ENCODE assay signal across 8 cellular contexts in genomic region chr16:14600164-14600563, GRCh38. TPM values are rescaled to one million over a fixed set of nuclear protein-coding genes. Genes with fewer than 3 reads are reported as not detected.
DNase-seq lines count a peak whose midpoint lies in the region; ATAC-seq, FAIRE-seq and TF ChIP-seq lines count a peak whose summit lies in the region.

No MANE protein-coding gene starts in this region.

- WGBS in HepG2 (ENCODE audit: low lambda C conversion rate), result 76% methylated on average over 2 of the region's 2 CpGs

- H3K9ac ChIP-seq in HepG2 (ENCODE audit: insufficient read depth, low read depth, low read length), result no peak overlapping the region

- no TSS peak for BruUV-seq in HepG2 (replicated peaks; lab: Mats Ljungman, UMichigan)

- H3K27ac Mint-ChIP-seq in T-helper 17 cell, result no peak overlapping the region

- DNase-seq in BE2C (no peak), H54 (ENCODE audit: insufficient read length, low spot score) (peak; percentile 18), ascending aorta (ENCODE audit: low spot score in 2 of 2) (no peak), HepG2 (ENCODE audit: low spot score) (peak; percentile 23), T-helper 17 cell (no peak), NCI-H510A (lab: John Stamatoyannopoulos, UW) (no peak), medulla oblongata (ENCODE audit: extremely low spot score) (no peak), NCI-H128 (lab: John Stamatoyannopoulos, UW; ENCODE audit: unreplicated experiment) (no peak)

- TF ChIP-seq EP300 in HepG2 (IDR thresholded peaks at IDR 0.05; ENCODE audit: low read depth in 2 of 2, low read length in 2 of 2) (no peak), HepG2 (CRISPR knock-in tag; IDR thresholded peaks at IDR 0.05; ENCODE audit: borderline replicate concordance) (no peak)

- no peak for TF ChIP-seq POLR2A in H54 (IDR thresholded peaks at IDR 0.05; ENCODE audit: low read depth, low read length)
- no peak for TF ChIP-seq POLR2A in HepG2 (IDR thresholded peaks at IDR 0.05; ENCODE audit: insufficient read depth in 1 of 2, low read depth in 2 of 2, low read length in 2 of 2)

- ATAC-seq in HepG2 (no peak), T-helper 17 cell (no peak)

- peak; percentile 50 for TF ChIP-seq CTCF in BE2C (IDR thresholded peaks at IDR 0.05; ENCODE audit: low read depth, low read length)
- peak in 2 of 3 experiments; percentile 10 to 37 for TF ChIP-seq CTCF in ascending aorta (IDR thresholded peaks at IDR 0.05)
- TF ChIP-seq CTCF in HepG2 (CRISPR knock-in tag; IDR thresholded peaks at IDR 0.05), result peak; percentile 38; the same call in 1 of the 2 replicates

- H3K9me3 ChIP-seq in BE2C (no peaks in the 10 kb centered on the region), ascending aorta (no peaks in the 10 kb centered on the region), HepG2 (ENCODE audit: low read length) (no peaks in the 10 kb centered on the region), T-helper 17 cell (ENCODE audit: control insufficient read depth, low read length, poor library complexity, severe bottlenecking) (no peaks in the 10 kb centered on the region)

- H3K79me2 ChIP-seq in HepG2 (ENCODE audit: insufficient read depth, low read length), result no peaks in the 10 kb centered on the region

- H3K4me1 ChIP-seq in BE2C (no peaks in the 10 kb centered on the region), ascending aorta (no peaks in the 10 kb centered on the region), HepG2 (ENCODE audit: insufficient read depth, low read length) (no peaks in the 10 kb centered on the region)

- no peak for FAIRE-seq in H54 (lab: Jason Lieb, UNC)
- FAIRE-seq in HepG2 (lab: Jason Lieb, UNC), result no peak

- H3K27ac ChIP-seq in ascending aorta (no peak overlapping the region), HepG2 (ENCODE audit: extremely low read length, insufficient read depth, low read length) (no peak overlapping the region)

- POLR2A ChIA-PET in HepG2 (lab: Yijun Ruan, JAX), result no interaction called here

- H3K27me3 ChIP-seq in BE2C, result no peaks in the 10 kb centered on the region
- no peaks in the 10 kb centered on the region for H3K27me3 ChIP-seq in ascending aorta
- no peaks in the 10 kb centered on the region for H3K27me3 ChIP-seq in HepG2 (ENCODE audit: control insufficient read depth in 1 of 2, insufficient read depth in 2 of 2, low read length in 2 of 2)

- H3K4me3 Mint-ChIP-seq in T-helper 17 cell, result no peak overlapping the region

- peaks cover 9% of the 10 kb centered on the region for H3K4me1 Mint-ChIP-seq in T-helper 17 cell

- CTCF ChIA-PET in HepG2 (lab: Yijun Ruan, JAX; ENCODE audit: low intra/inter-chr PET ratio, low total read pairs), result interaction anchor here (2.1 kb wide), 1 partner anchor 350 kb away, joined by 13 read pairs; no protein-coding TSS in a partner anchor

- H3K36me3 ChIP-seq in BE2C, result peaks cover 7% of the 10 kb centered on the region
- peaks cover 52 to 72% of the 10 kb centered on the region in 2 donors for H3K36me3 ChIP-seq in ascending aorta
- peaks cover 31 to 80% of the 10 kb centered on the region in 2 experiments for H3K36me3 ChIP-seq in HepG2 (replicated peaks in 1 of 2; ENCODE audit: control insufficient read depth in 1 of 2, insufficient read depth in 2 of 2, low read length in 2 of 2)

- no peak overlapping the region for H3K4me3 ChIP-seq in BE2C (ENCODE audit: low read depth, low read length)
- H3K4me3 ChIP-seq in ascending aorta, result no peak overlapping the region
- no peak overlapping the region for H3K4me3 ChIP-seq in HepG2 (replicated peaks in 1 of 3; ENCODE audit: insufficient read depth in 1 of 3, low read depth in 2 of 3, low read length in 3 of 3)

- peak; percentile 14; the same call in 1 of the 2 replicates for TF ChIP-seq RAD21 in HepG2 (CRISPR knock-in tag; IDR thresholded peaks at IDR 0.05)

- H3K27me3 Mint-ChIP-seq in T-helper 17 cell, result no peaks in the 10 kb centered on the region

- no peak overlapping the region for H2AFZ ChIP-seq in HepG2 (ENCODE audit: low read length)

- H3K4me2 ChIP-seq in HepG2 (ENCODE audit: low read depth, low read length), result no peak overlapping the region

- peaks cover 20% of the 10 kb centered on the region for H3K36me3 Mint-ChIP-seq in T-helper 17 cell (ENCODE audit: low read depth)

- H4K20me1 ChIP-seq in HepG2 (ENCODE audit: insufficient read depth, low read length), result no peaks in the 10 kb centered on the region

- intact Hi-C loops in ascending aorta (cut with DNase I), result loop anchor here (5.0 kb wide), 1 partner anchor 353 kb away; no protein-coding TSS in a partner anchor
- intact Hi-C loops in HepG2 (cut with micrococcal nuclease; ENCODE audit: unreplicated experiment), result loop anchor here (1.0 kb wide), 1 partner anchor 351 kb away; no protein-coding TSS in a partner anchor

- in situ Hi-C loops in HepG2 (cut with HindIII; ENCODE audit: extremely low pct_ligation_motif_present, low pct_unique_long_range_greater_than_20kb), result no loop called here

TF ChIP-seq in HepG2, 621 proteins besides CTCF, POLR2A, EP300 and RAD21:
- TF ChIP-seq SMC3 (IDR thresholded peaks at IDR 0.05; ENCODE audit: low read length), result peak; percentile 38; the same call in 1 of the 2 replicates
- TF ChIP-seq JUNB (CRISPR knock-in tag; IDR thresholded peaks at IDR 0.05; ENCODE audit: borderline replicate concordance), result no peak
- TF ChIP-seq STAG1 (CRISPR knock-in tag; IDR thresholded peaks at IDR 0.05), result peak; percentile 40

RNA-seq across cellular contexts. Expression of gene PARN, which starts 29.9 kb away (rescaled TPM):
- polyA plus RNA-seq in BE2C (2012; ENCODE audit: insufficient read depth, insufficient read length, low read depth), result 18.1 TPM
- total RNA-seq in ascending aorta (3.8 TPM), HepG2 (2016; rRNA removed; fragmentation: Illumina TruSeq; extraction: Trizol) (47.6 and 54.8 TPM in 2 replicates), T-helper 17 cell (10 to 100 TPM; 29.0 to 31.6 TPM)
- total RNA-seq in HepG2 (2016; cell fraction: cytosol; rRNA removed; fragmentation: Illumina TruSeq; extraction: Trizol; ENCODE audit: low read depth), result 25.3 and 26.1 TPM in 2 replicates
- 46.1 and 54.7 TPM in 2 replicates for total RNA-seq in HepG2 (2016; cell fraction: insoluble cytoplasmic fraction; rRNA removed; fragmentation: Illumina TruSeq; extraction: Trizol)
- 22.1 and 23.9 TPM in 2 replicates for total RNA-seq in HepG2 (2016; cell fraction: membrane; rRNA removed; fragmentation: Illumina TruSeq; extraction: Trizol)
- 57.0 and 57.3 TPM in 2 replicates for total RNA-seq in HepG2 (2016; cell fraction: nucleus; rRNA removed; fragmentation: Illumina TruSeq; extraction: Trizol)
- 11.7 and 13.3 TPM in 2 replicates for polyA plus RNA-seq in HepG2 (2011; rRNA removed)
- polyA plus RNA-seq in HepG2 (2011; cell fraction: cytosol; rRNA removed), result 7.3 and 10.1 TPM in 2 replicates
- polyA plus RNA-seq in HepG2 (2011; cell fraction: nucleus; rRNA removed), result 21.8 and 27.8 TPM in 2 replicates
- 25.7 and 33.7 TPM in 2 replicates for polyA plus RNA-seq in HepG2 (2012)
- 4.9 and 5.1 TPM in 2 replicates for polyA plus RNA-seq in HepG2 (2016; cell fraction: cytosol; fragmentation: Illumina TruSeq; extraction: Trizol; ENCODE audit: low read depth)
- 52.1 and 52.5 TPM in 2 replicates for polyA plus RNA-seq in HepG2 (2016; cell fraction: insoluble cytoplasmic fraction; fragmentation: Illumina TruSeq; extraction: Trizol; ENCODE audit: low read depth)
- 10.4 and 12.2 TPM in 2 replicates for polyA plus RNA-seq in HepG2 (2016; cell fraction: membrane; fragmentation: Illumina TruSeq; extraction: Trizol; ENCODE audit: low read depth)
- 43.6 and 48.8 TPM in 2 replicates for polyA plus RNA-seq in HepG2 (2016; cell fraction: nucleus; fragmentation: Illumina TruSeq; extraction: Trizol; ENCODE audit: insufficient read depth, low read depth)
- 17.2 and 35.9 TPM in 2 replicates for polyA minus RNA-seq in HepG2 (2011; rRNA and poly(A)+ RNA removed; ENCODE audit: low replicate concordance)
- 18.8 and 27.2 TPM in 2 replicates for polyA minus RNA-seq in HepG2 (2011; cell fraction: cytosol; rRNA and poly(A)+ RNA removed)
- polyA minus RNA-seq in HepG2 (2011; cell fraction: nucleus; rRNA and poly(A)+ RNA removed), result 66.4 and 70.1 TPM in 2 replicates

RNA-seq across cellular contexts. Expression of gene BFAR, which starts 32.6 kb away (rescaled TPM):
- polyA plus RNA-seq in BE2C (2012; ENCODE audit: insufficient read depth, insufficient read length, low read depth), result 63.6 TPM
- total RNA-seq in ascending aorta (28.0 TPM), HepG2 (2016; rRNA removed; fragmentation: Illumina TruSeq; extraction: Trizol) (96.9 and 98.2 TPM in 2 replicates), T-helper 17 cell (10 to 100 TPM; 41.6 to 42.5 TPM)
- total RNA-seq in HepG2 (2016; cell fraction: cytosol; rRNA removed; fragmentation: Illumina TruSeq; extraction: Trizol; ENCODE audit: low read depth), result 35.9 and 40.9 TPM in 2 replicates
- total RNA-seq in HepG2 (2016; cell fraction: insoluble cytoplasmic fraction; rRNA removed; fragmentation: Illumina TruSeq; extraction: Trizol), result 88.6 and 96.1 TPM in 2 replicates
- 89.4 and 93.4 TPM in 2 replicates for total RNA-seq in HepG2 (2016; cell fraction: membrane; rRNA removed; fragmentation: Illumina TruSeq; extraction: Trizol)
- 68.6 and 78.4 TPM in 2 replicates for total RNA-seq in HepG2 (2016; cell fraction: nucleus; rRNA removed; fragmentation: Illumina TruSeq; extraction: Trizol)
- 91.6 and 120 TPM in 2 replicates for polyA plus RNA-seq in HepG2 (2011; rRNA removed)
- 104 and 117 TPM in 2 replicates for polyA plus RNA-seq in HepG2 (2011; cell fraction: cytosol; rRNA removed)
- 33.4 and 38.4 TPM in 2 replicates for polyA plus RNA-seq in HepG2 (2011; cell fraction: nucleus; rRNA removed)
- 101 and 126 TPM in 2 replicates for polyA plus RNA-seq in HepG2 (2012)
- polyA plus RNA-seq in HepG2 (2016; cell fraction: cytosol; fragmentation: Illumina TruSeq; extraction: Trizol; ENCODE audit: low read depth), result 37.6 and 38.7 TPM in 2 replicates
- 100 and 109 TPM in 2 replicates for polyA plus RNA-seq in HepG2 (2016; cell fraction: insoluble cytoplasmic fraction; fragmentation: Illumina TruSeq; extraction: Trizol; ENCODE audit: low read depth)
- polyA plus RNA-seq in HepG2 (2016; cell fraction: membrane; fragmentation: Illumina TruSeq; extraction: Trizol; ENCODE audit: low read depth), result 80.8 and 84.4 TPM in 2 replicates
- polyA plus RNA-seq in HepG2 (2016; cell fraction: nucleus; fragmentation: Illumina TruSeq; extraction: Trizol; ENCODE audit: insufficient read depth, low read depth), result 99.3 and 101 TPM in 2 replicates
- polyA minus RNA-seq in HepG2 (2011; rRNA and poly(A)+ RNA removed; ENCODE audit: low replicate concordance), result 84.9 and 154 TPM in 2 replicates
- 73.7 and 80.7 TPM in 2 replicates for polyA minus RNA-seq in HepG2 (2011; cell fraction: cytosol; rRNA and poly(A)+ RNA removed)
- polyA minus RNA-seq in HepG2 (2011; cell fraction: nucleus; rRNA and poly(A)+ RNA removed), result 75.8 and 77.7 TPM in 2 replicates

Comparison
In these comparisons a context has a peak if more than half of its experiments do, and no peak if none do; other contexts are left out.
1. DNase-seq: peak in H54 (single experiment) and HepG2 (single experiment); none in BE2C (single experiment), ascending aorta (0 of 2), T-helper 17 cell (0 of 3), NCI-H510A (single experiment), medulla oblongata (single experiment) and NCI-H128 (single experiment).
2. Peak in every context shown above with its lines, with median percentiles within 50 percentile points of each other: CTCF ChIP-seq.